19 cellular contexts compared by ENCODE assay signal in genomic region chr1:53544731-53545515, GRCh38.
A peak's percentile ranks its signal among the peaks of the same experiment; 100 is the strongest.
DNase-seq lines count a peak whose midpoint lies in the region; ATAC-seq and TF ChIP-seq lines count a peak whose summit lies in the region.
"Had no signal": no experiment of that assay in that cellular context is flagged by ENCODE, and none has a peak within 500 bp of the region (broad histone marks: within the 10 kb centered on the region; RNA-seq: fewer than 3 reads in every experiment).

No MANE protein-coding gene starts in this region.

- no peak overlapping the region for H3K27ac ChIP-seq in right atrium auricular region
- no peak overlapping the region for H3K27ac ChIP-seq in neural progenitor cell
- no peak overlapping the region for H3K27ac ChIP-seq in aorta (ENCODE audit: low read depth in 1 of 2, low read length in 2 of 2)
- H3K27ac ChIP-seq: BLaER1, testis had no signal

- H3K27me3 ChIP-seq in right atrium auricular region, result no peaks in the 10 kb centered on the region
- no peaks in the 10 kb centered on the region for H3K27me3 ChIP-seq in neural progenitor cell
- no peaks in the 10 kb centered on the region for H3K27me3 ChIP-seq in aorta (ENCODE audit: control insufficient read depth in 1 of 2, insufficient read depth in 2 of 2, low read length in 1 of 2)
- H3K27me3 ChIP-seq: BLaER1, testis had no signal

- no peak overlapping the region for H3K4me2 ChIP-seq in neural progenitor cell
- H3K4me2 ChIP-seq: BLaER1 had no signal

- H3F3A ChIP-seq in neural progenitor cell (ENCODE audit: low read depth), result no peaks in the 10 kb centered on the region

- peak; percentile 18 for DNase-seq in Right ventricle myocardium inferior (ENCODE audit: missing footprints)
- DNase-seq in right atrium auricular region (ENCODE audit: low spot score), result no peak
- peak; percentile 9 for DNase-seq in glutamatergic neuron
- no peak for DNase-seq in neural progenitor cell (ENCODE audit: low spot score)
- DNase-seq in aorta, result peak; percentile 8 to 49
- DNase-seq: ACHN; activated gamma-delta T cell; amniotic stem cell; NCI-H2029 treated with DMSO at 0.1 percent for 48 hours; NCI-H2227 treated with DMSO at 0.1 percent for 48 hours; stimulated activated naive CD4-positive, alpha-beta T cell treated with Interleukin-2 at 50 U/mL for 16 hours; testis had no signal

- ATAC-seq in Right ventricle myocardium inferior (no peak), aorta (ENCODE audit: low FRiP score) (no peak), GM18907 (IDR thresholded peaks at IDR 0.05; ENCODE audit: unreplicated experiment) (no peak), GM18868 (IDR thresholded peaks at IDR 0.05; ENCODE audit: unreplicated experiment) (no peak)
- ATAC-seq: K562 had no signal

- H3K4me3 Mint-ChIP-seq in glutamatergic neuron (ENCODE audit: unreplicated experiment) (peak overlapping the region; percentile 1), neural progenitor cell (no peak overlapping the region)
- H3K4me3 Mint-ChIP-seq: neural crest cell; T-helper 1 cell treated with Interleukin-12 subunit alpha and Interleukin-12 subunit beta and Interleukin-4 antibody, amounts not matched to agents 30 μg/mL and 1 μg/mL, for 36 hours had no signal

- H3K27ac Mint-ChIP-seq in glutamatergic neuron (ENCODE audit: unreplicated experiment) (peak overlapping the region; percentile 48), neural progenitor cell (peak overlapping the region; percentile 19)
- H3K27ac Mint-ChIP-seq: progenitor cell of endocrine pancreas; T-helper 1 cell treated with Interleukin-12 subunit alpha and Interleukin-12 subunit beta and Interleukin-4 antibody, amounts not matched to agents 30 μg/mL and 1 μg/mL, for 36 hours had no signal

- H3K27me3 Mint-ChIP-seq in glutamatergic neuron (ENCODE audit: unreplicated experiment), result peaks cover 9% of the 10 kb centered on the region
- peaks cover 16% of the 10 kb centered on the region for H3K27me3 Mint-ChIP-seq in neural progenitor cell (ENCODE audit: insufficient read depth, low read depth)

- no peaks in the 10 kb centered on the region for H4K20me1 ChIP-seq in neural progenitor cell (ENCODE audit: low read depth)
- H4K20me1 ChIP-seq: BLaER1 had no signal

- TF ChIP-seq CTCF in right atrium auricular region (IDR thresholded peaks at IDR 0.05) (no peak), glutamatergic neuron (IDR thresholded peaks at IDR 0.05; ENCODE audit: partially characterized antibody, unreplicated experiment) (no peak), neural progenitor cell (IDR thresholded peaks at IDR 0.05) (no peak)

- no peak overlapping the region for H3K9ac ChIP-seq in neural progenitor cell
- H3K9ac ChIP-seq: BLaER1 had no signal

- WGBS in aorta, 2 donors, result 89 to 96% methylated on average over 6 of the region's 6 CpGs

- H3K4me1 Mint-ChIP-seq in glutamatergic neuron (ENCODE audit: low read depth, unreplicated experiment) (peaks cover 12% of the 10 kb centered on the region), neural progenitor cell (peaks cover 20% of the 10 kb centered on the region)

- H3K9me3 ChIP-seq in right atrium auricular region, result no peaks in the 10 kb centered on the region
- H3K9me3 ChIP-seq in neural progenitor cell (ENCODE audit: low read depth), result no peaks in the 10 kb centered on the region
- no peaks in the 10 kb centered on the region for H3K9me3 ChIP-seq in aorta (ENCODE audit: control insufficient read depth, low read length)
- H3K9me3 ChIP-seq: BLaER1, testis had no signal

- H3K4me3 ChIP-seq in right atrium auricular region, result no peak overlapping the region
- H3K4me3 ChIP-seq in neural progenitor cell, result no peak overlapping the region
- no peak overlapping the region for H3K4me3 ChIP-seq in aorta (ENCODE audit: low read length in 2 of 2)
- H3K4me3 ChIP-seq: BLaER1, K562, testis had no signal

- H3K79me2 ChIP-seq in neural progenitor cell (ENCODE audit: low read depth), result no peaks in the 10 kb centered on the region

- H2AFZ ChIP-seq in neural progenitor cell (replicated peaks), result no peak overlapping the region

- no peaks in the 10 kb centered on the region for H3K36me3 Mint-ChIP-seq in glutamatergic neuron (ENCODE audit: unreplicated experiment)
- H3K36me3 Mint-ChIP-seq in neural progenitor cell, result no peaks in the 10 kb centered on the region

- H3K4me1 ChIP-seq in right atrium auricular region (peaks cover 0 to 4% of the 10 kb centered on the region in 2 donors), neural progenitor cell (no peaks in the 10 kb centered on the region), aorta (ENCODE audit: control insufficient read depth in 1 of 2, insufficient read depth in 2 of 2, low read length in 2 of 2) (no peaks in the 10 kb centered on the region)
- H3K4me1 ChIP-seq: BLaER1, testis had no signal

- intact Hi-C loops in Right ventricle myocardium inferior (cut with DNase I), result no loop called here
- intact Hi-C loops in aorta (cut with DNase I), result no loop called here

- no peaks in the 10 kb centered on the region for H3K36me3 ChIP-seq in right atrium auricular region
- no peaks in the 10 kb centered on the region for H3K36me3 ChIP-seq in neural progenitor cell
- H3K36me3 ChIP-seq in aorta (ENCODE audit: control insufficient read depth in 1 of 2, insufficient read depth in 2 of 2, low read length in 1 of 2), result no peaks in the 10 kb centered on the region
- H3K36me3 ChIP-seq: BLaER1 had no signal

- H3K9me3 Mint-ChIP-seq in glutamatergic neuron (ENCODE audit: unreplicated experiment) (peaks cover 4% of the 10 kb centered on the region), neural progenitor cell (no peaks in the 10 kb centered on the region)
- H3K9me3 Mint-ChIP-seq: neural crest cell; T-helper 1 cell treated with Interleukin-12 subunit alpha and Interleukin-12 subunit beta and Interleukin-4 antibody, amounts not matched to agents 30 μg/mL and 1 μg/mL, for 36 hours had no signal

Comparison
In these comparisons a context has a peak if more than half of its experiments do, and no peak if none do; other contexts are left out.
1. DNase-seq: peak in Right ventricle myocardium inferior (single experiment), glutamatergic neuron (single experiment) and aorta (2 of 2); none in right atrium auricular region (single experiment) and neural progenitor cell (single experiment).